Comparison of ENCODE assay signal across 8 cellular contexts in genomic region chr4:44493924-44494323, GRCh38. TPM values are rescaled to one million over a fixed set of nuclear protein-coding genes. Genes with fewer than 3 reads are reported as not detected.
DNase-seq lines count a peak whose midpoint lies in the region; ATAC-seq and TF ChIP-seq lines count a peak whose summit lies in the region.

No MANE protein-coding gene starts in this region.

- H3K36me3 ChIP-seq in upper lobe of left lung = no peaks in the 10 kb centered on the region

- no peaks in the 10 kb centered on the region for H3K27me3 ChIP-seq in upper lobe of left lung

- DNase-seq in AG20443 (ENCODE audit: low spot score) (peak; percentile 24), OCI-M1 (lab: John Stamatoyannopoulos, UW) (peak; percentile 63), hepatic stellate cell (ENCODE audit: low spot score) (peak; percentile 4), upper lobe of left lung (no peak)
- no peak for DNase-seq in stimulated activated naive B cell treated with anti-CD40 and anti-IgM and Interleukin-4, amounts not matched to agents 10 μg/mL and 1 μg/mL and 100 μg/mL, for 72 hours

- no peaks in the 10 kb centered on the region for H3K9me3 ChIP-seq in upper lobe of left lung

- H3K9me3 Mint-ChIP-seq in stimulated activated naive B cell treated with anti-CD40 and anti-IgM and Interleukin-4, amounts not matched to agents 10 μg/mL and 1 μg/mL and 100 μg/mL, for 72 hours = no peaks in the 10 kb centered on the region

- 41 to 46% methylated on average over 6 of the region's 6 CpGs for WGBS in upper lobe of left lung, 2 donors

- ATAC-seq in GM21723 (IDR thresholded peaks at IDR 0.05; ENCODE audit: unreplicated experiment) (peak; percentile 77), upper lobe of left lung (ENCODE audit: low FRiP score in 2 of 2) (no peak), HG03196 (IDR thresholded peaks at IDR 0.05; ENCODE audit: unreplicated experiment) (no peak), GM21528 (IDR thresholded peaks at IDR 0.05; ENCODE audit: low FRiP score, unreplicated experiment) (no peak)
- no peak for ATAC-seq in stimulated activated naive B cell treated with anti-CD40 and anti-IgM and Interleukin-4, amounts not matched to agents 10 μg/mL and 1 μg/mL and 100 μg/mL, for 72 hours (replicated peaks)

- no peaks in the 10 kb centered on the region for H3K36me3 Mint-ChIP-seq in stimulated activated naive B cell treated with anti-CD40 and anti-IgM and Interleukin-4, amounts not matched to agents 10 μg/mL and 1 μg/mL and 100 μg/mL, for 72 hours

- no peak for TF ChIP-seq CTCF in upper lobe of left lung (IDR thresholded peaks at IDR 0.05)

- H3K27me3 Mint-ChIP-seq in stimulated activated naive B cell treated with anti-CD40 and anti-IgM and Interleukin-4, amounts not matched to agents 10 μg/mL and 1 μg/mL and 100 μg/mL, for 72 hours = no peaks in the 10 kb centered on the region

- H3K4me1 Mint-ChIP-seq in stimulated activated naive B cell treated with anti-CD40 and anti-IgM and Interleukin-4, amounts not matched to agents 10 μg/mL and 1 μg/mL and 100 μg/mL, for 72 hours = no peaks in the 10 kb centered on the region

- no peak for TF ChIP-seq POLR2A in upper lobe of left lung (IDR thresholded peaks at IDR 0.05)

- no peak overlapping the region for H3K27ac Mint-ChIP-seq in stimulated activated naive B cell treated with anti-CD40 and anti-IgM and Interleukin-4, amounts not matched to agents 10 μg/mL and 1 μg/mL and 100 μg/mL, for 72 hours

- H3K27ac ChIP-seq in upper lobe of left lung = no peak overlapping the region

- no peak for TF ChIP-seq EP300 in upper lobe of left lung (IDR thresholded peaks at IDR 0.05)

- no peak overlapping the region for H3K4me3 Mint-ChIP-seq in stimulated activated naive B cell treated with anti-CD40 and anti-IgM and Interleukin-4, amounts not matched to agents 10 μg/mL and 1 μg/mL and 100 μg/mL, for 72 hours

- H3K4me1 ChIP-seq in upper lobe of left lung = no peaks in the 10 kb centered on the region

- H3K4me3 ChIP-seq in upper lobe of left lung = no peak overlapping the region

RNA-seq across cellular contexts. Expression of gene KCTD8, which starts 45.3 kb away (rescaled TPM):
- under 1 TPM in 1 of 6 donors, not detected in 5; 0.10 TPM for total RNA-seq in upper lobe of left lung

Comparison
In these comparisons a context has a peak if more than half of its experiments do, and no peak if none do; other contexts are left out.
1. DNase-seq: peak in AG20443 (single experiment), OCI-M1 (single experiment) and hepatic stellate cell (single experiment); none in upper lobe of left lung (0 of 2) and stimulated activated naive B cell treated with anti-CD40 and anti-IgM and Interleukin-4, amounts not matched to agents 10 μg/mL and 1 μg/mL and 100 μg/mL, for 72 hours (single experiment).